18 cellular contexts compared by ENCODE assay signal in the genomic region with DNA sequence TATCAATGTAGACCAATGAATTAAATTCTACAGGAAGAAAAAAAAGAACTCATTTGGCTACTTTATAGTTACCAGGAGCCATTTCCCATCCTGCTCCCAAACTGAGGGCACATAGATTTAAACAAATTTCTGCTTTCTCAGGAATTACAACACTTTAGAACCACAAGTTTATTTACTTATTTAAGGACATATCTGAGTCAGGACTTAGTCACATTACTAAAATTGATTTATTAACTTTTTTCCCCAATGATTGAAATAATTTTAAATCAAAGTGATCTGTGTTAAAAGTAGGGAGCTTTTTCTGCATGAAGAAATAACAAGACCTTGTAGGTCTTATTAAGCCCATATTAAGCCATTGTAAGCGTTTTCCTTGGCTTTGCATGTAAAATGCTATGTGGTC.
"Had no signal": no experiment of that assay in that cellular context is flagged by ENCODE, and none has a peak within 500 bp of the region (broad histone marks: within the 10 kb centered on the region; RNA-seq: fewer than 3 reads in every experiment).

No MANE protein-coding gene starts in this region.

- H3K9me3 ChIP-seq: heart right ventricle, ovary, thyroid gland had no signal

- H3K4me1 ChIP-seq: heart right ventricle, thyroid gland had no signal

- H3K4me1 Mint-ChIP-seq: activated naive CD8-positive, alpha-beta T cell treated with anti-CD3 and anti-CD28 coated beads, Interleukin-2, amount 50 U/mL, for 24 hours; activated T-helper 17 cell treated with anti-CD3 and anti-CD28 coated beads, Interleukin-2, amount 50 U/mL, for 72 hours; neural crest cell; stimulated activated memory B cell treated with anti-CD40 and anti-IgM and Interleukin-4, amounts not matched to agents 10 μg/mL and 1 μg/mL and 100 μg/mL, for 72 hours had no signal

- H3K27ac Mint-ChIP-seq: activated naive CD8-positive, alpha-beta T cell treated with anti-CD3 and anti-CD28 coated beads, Interleukin-2, amount 50 U/mL, for 24 hours; activated T-helper 17 cell treated with anti-CD3 and anti-CD28 coated beads, Interleukin-2, amount 50 U/mL, for 72 hours; stimulated activated memory B cell treated with anti-CD40 and anti-IgM and Interleukin-4, amounts not matched to agents 10 μg/mL and 1 μg/mL and 100 μg/mL, for 72 hours had no signal

- H3K27ac ChIP-seq: dorsolateral prefrontal cortex, heart right ventricle, ovary, thyroid gland, VCaP had no signal

- H3K27me3 Mint-ChIP-seq: stimulated activated memory B cell treated with anti-CD40 and anti-IgM and Interleukin-4, amounts not matched to agents 10 μg/mL and 1 μg/mL and 100 μg/mL, for 72 hours had no signal

- H3K27me3 ChIP-seq: heart right ventricle, ovary, thyroid gland had no signal

- H3K36me3 ChIP-seq: heart right ventricle, ovary, thyroid gland had no signal

- ATAC-seq: activated naive CD8-positive, alpha-beta T cell treated with anti-CD3 and anti-CD28 coated beads, Interleukin-2, amount 50 U/mL, for 24 hours; activated T-helper 17 cell treated with anti-CD3 and anti-CD28 coated beads, Interleukin-2, amount 50 U/mL, for 72 hours; heart right ventricle; stimulated activated memory B cell treated with anti-CD40 and anti-IgM and Interleukin-4, amounts not matched to agents 10 μg/mL and 1 μg/mL and 100 μg/mL, for 72 hours had no signal

- H3K9me3 Mint-ChIP-seq: activated naive CD8-positive, alpha-beta T cell treated with anti-CD3 and anti-CD28 coated beads, Interleukin-2, amount 50 U/mL, for 24 hours; activated T-helper 17 cell treated with anti-CD3 and anti-CD28 coated beads, Interleukin-2, amount 50 U/mL, for 72 hours; neural crest cell had no signal

- H3K4me3 Mint-ChIP-seq: activated naive CD8-positive, alpha-beta T cell treated with anti-CD3 and anti-CD28 coated beads, Interleukin-2, amount 50 U/mL, for 24 hours; activated T-helper 17 cell treated with anti-CD3 and anti-CD28 coated beads, Interleukin-2, amount 50 U/mL, for 72 hours; neural crest cell; stimulated activated memory B cell treated with anti-CD40 and anti-IgM and Interleukin-4, amounts not matched to agents 10 μg/mL and 1 μg/mL and 100 μg/mL, for 72 hours had no signal

- H3K4me3 ChIP-seq: dorsolateral prefrontal cortex, heart right ventricle, lung, ovary, thyroid gland had no signal

- DNase-seq: activated CD4-positive, alpha-beta T cell treated with anti-CD3 and anti-CD28 coated beads for 1 hour; activated CD4-positive, alpha-beta T cell treated with anti-CD3 and anti-CD28 coated beads, Interleukin-2, amount 50 U/mL, for 4 hours; activated naive CD4-positive, alpha-beta T cell treated with Interleukin-2 at 50 U/mL for 16 hours; activated naive CD8-positive, alpha-beta T cell treated with anti-CD3 and anti-CD28 coated beads, Interleukin-2, amount 50 U/mL, for 24 hours; activated T-cell treated with anti-CD3 and anti-CD28 coated beads for 4 hours; dorsolateral prefrontal cortex; erythroblast; heart right ventricle; islet precursor cell; midbrain; ovary; stimulated activated CD4-positive, alpha-beta T cell treated with anti-CD3 and anti-CD28 coated beads, Interleukin-2, amount 100 ng/mL, for 48 hours; thyroid gland had no signal

- H3K36me3 Mint-ChIP-seq: stimulated activated memory B cell treated with anti-CD40 and anti-IgM and Interleukin-4, amounts not matched to agents 10 μg/mL and 1 μg/mL and 100 μg/mL, for 72 hours had no signal
